In genomic region chr14:64726585-64726890, GRCh38 we compare ENCODE assay signal across 8 cellular contexts. TPM values are rescaled to one million over a fixed set of nuclear protein-coding genes. Genes with fewer than 3 reads are reported as not detected.
A peak's percentile ranks its signal among the peaks of the same experiment; 100 is the strongest.
DNase-seq lines count a peak whose midpoint lies in the region; ATAC-seq and TF ChIP-seq lines count a peak whose summit lies in the region.

No MANE protein-coding gene starts in this region.

- intact Hi-C loops in psoas muscle (cut with DNase I), result no loop called here

- H3K36me3 ChIP-seq in psoas muscle (ENCODE audit: insufficient read depth in 1 of 2, low read depth in 1 of 2), result peaks cover 0 to 15% of the 10 kb centered on the region in 2 donors

- H3K4me3 ChIP-seq in psoas muscle, result no peak overlapping the region

- WGBS in psoas muscle, 3 donors, result 67 to 85% (median 79%) methylated on average over 5 of the region's 5 CpGs

- H3K27me3 ChIP-seq in psoas muscle (ENCODE audit: insufficient read depth in 3 of 3, low read length in 2 of 3), result no peaks in the 10 kb centered on the region

- no peak for TF ChIP-seq CTCF in psoas muscle (IDR thresholded peaks at IDR 0.05)

- DNase-seq in NCI-H2107 (lab: John Stamatoyannopoulos, UW), result peak; percentile 64
- peak in 1 of 61 donors; percentile 15 for DNase-seq in caudate nucleus (lab: John Stamatoyannopoulos, UW)
- DNase-seq in psoas muscle, result peak in 1 of 2 donors; percentile 42
- no peak for DNase-seq in GM19238 (ENCODE audit: insufficient read length, low spot score)
- DNase-seq in GDM1 (lab: John Stamatoyannopoulos, UW), result no peak
- no peak for DNase-seq in amniotic stem cell (lab: John Stamatoyannopoulos, UW)

- peaks cover 5% of the 10 kb centered on the region for H3K4me1 ChIP-seq in psoas muscle

- H3K9me3 ChIP-seq in psoas muscle, result no peaks in the 10 kb centered on the region

- H3K27ac ChIP-seq in caudate nucleus (ENCODE audit: low read depth, low read length) (peak overlapping the region; percentile 64), psoas muscle (no peak overlapping the region)

- peak; percentile 84 for ATAC-seq in GM19025 (IDR thresholded peaks at IDR 0.05; ENCODE audit: low read depth, unreplicated experiment)
- ATAC-seq in psoas muscle, result peak in 3 of 4 donors; percentile 46 to 58 (median 57)
- ATAC-seq in GM21423 (IDR thresholded peaks at IDR 0.05; ENCODE audit: unreplicated experiment), result no peak

RNA-seq across cellular contexts. Expression of gene PLEKHG3, which starts 22.3 kb away (rescaled TPM):
- 1 to 10 TPM; 5.2 to 8.2 (median 6.5) TPM for total RNA-seq in psoas muscle
- polyA plus RNA-seq in psoas muscle, result 1 to 10 TPM; 1.9 to 3.1 (median 2.8) TPM
